ENCODE assay signal across 18 cellular contexts in the genomic region with DNA sequence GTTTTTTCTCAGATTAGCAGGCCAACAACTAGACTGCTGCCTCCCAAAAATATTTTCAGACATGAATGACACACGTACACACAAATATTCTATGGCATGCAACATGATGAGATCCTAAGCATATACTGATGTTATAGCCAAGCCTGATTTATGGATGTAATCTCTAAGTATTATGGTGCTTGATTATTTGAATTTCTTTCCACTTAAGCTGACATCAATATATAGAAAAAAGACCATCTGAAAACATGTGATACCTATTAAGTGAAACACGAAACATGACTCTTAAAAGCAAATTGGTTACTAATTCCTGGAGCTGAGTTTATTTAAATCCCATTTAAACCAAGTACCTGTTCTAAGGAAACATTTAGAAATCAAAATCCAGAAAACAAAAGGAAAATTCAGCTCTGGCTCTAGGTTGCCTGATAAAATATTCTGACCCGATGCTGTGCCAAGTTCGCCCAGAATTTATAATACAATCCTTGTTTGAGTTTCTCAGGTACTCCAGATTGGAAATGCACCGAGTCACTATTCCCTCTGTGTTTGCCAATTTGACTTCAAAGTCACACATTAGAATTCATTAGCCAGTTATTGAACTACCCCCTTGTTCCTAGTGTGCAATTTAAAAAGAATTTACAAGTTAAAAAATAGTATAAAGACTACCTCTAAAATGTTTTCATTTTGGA.
"Had no signal": no experiment of that assay in that cellular context is flagged by ENCODE, and none has a peak within 500 bp of the region (broad histone marks: within the 10 kb centered on the region; RNA-seq: fewer than 3 reads in every experiment).

No MANE protein-coding gene starts in this region.

- H3K9me3 ChIP-seq: ascending aorta, colonic mucosa, heart left ventricle, left lung, suprapubic skin had no signal

- H3K27me3 ChIP-seq: ascending aorta, colonic mucosa, heart left ventricle, left lung, suprapubic skin had no signal

- DNase-seq: activated CD4-positive, alpha-beta T cell treated with anti-CD3 and anti-CD28 coated beads for 4 hours; activated CD8-positive, alpha-beta memory T cell treated with anti-CD3 and anti-CD28 coated beads, Interleukin-2, amount 50 U/mL, for 4 hours; activated CD8-positive, alpha-beta T cell treated with anti-CD3 and anti-CD28 coated beads for 36 hours; activated gamma-delta T cell treated with Interleukin-2 at 50 U/mL for 16 hours; activated naive CD8-positive, alpha-beta T cell treated with anti-CD3 and anti-CD28 coated beads, Interleukin-2, amount 10 ng/mL, durations not matched to agents 7 days and 5 days; activated T-cell treated with anti-CD3 and anti-CD28 coated beads, Interleukin-2, amount 50 U/mL, for 72 hours; colonic mucosa; effector CD8-positive, alpha-beta T cell; heart left ventricle; left lung; natural killer cell; nucleus accumbens; stimulated activated CD4-positive, alpha-beta T cell treated with anti-CD3 and anti-CD28 coated beads, Interleukin-2, amount 100 ng/mL, for 48 hours; stimulated activated naive CD4-positive, alpha-beta T cell treated with Interleukin-2 at 50 U/mL for 16 hours had no signal

- H3K27ac ChIP-seq: ascending aorta, colonic mucosa, heart left ventricle, left lung, suprapubic skin had no signal

- H3K4me3 ChIP-seq: ascending aorta, colonic mucosa, heart left ventricle, left lung, suprapubic skin had no signal

- H3K4me1 ChIP-seq: colonic mucosa had no signal

- FAIRE-seq: frontal cortex, keratinocyte had no signal

- ATAC-seq: activated CD8-positive, alpha-beta T cell treated with anti-CD3 and anti-CD28 coated beads for 36 hours; activated T-cell treated with anti-CD3 and anti-CD28 coated beads, Interleukin-2, amount 50 U/mL, for 72 hours; heart left ventricle; left lung; natural killer cell had no signal

- H3K36me3 ChIP-seq: ascending aorta, colonic mucosa, heart left ventricle, left lung, suprapubic skin had no signal
